28 cellular contexts compared by ENCODE assay signal in the genomic region with DNA sequence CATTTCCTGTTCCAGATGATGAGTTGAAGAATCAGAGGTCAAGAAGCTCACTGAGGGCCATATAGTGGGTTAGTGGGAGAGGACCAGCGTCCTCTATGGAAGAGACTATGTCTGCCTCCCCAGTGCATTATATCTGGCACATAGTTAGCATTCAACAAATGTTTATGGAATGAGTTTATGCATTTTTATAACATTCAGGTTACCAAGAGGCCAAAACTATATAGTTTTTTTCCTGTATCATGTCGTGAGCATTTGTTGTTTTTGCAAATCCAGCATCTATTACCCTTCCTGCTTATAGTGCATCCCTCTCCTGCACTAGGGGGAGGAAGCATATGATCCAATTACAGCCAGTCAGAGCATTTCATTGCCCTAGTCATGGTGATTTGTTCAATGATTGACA.
A peak's percentile ranks its signal among the peaks of the same experiment; 100 is the strongest.
DNase-seq lines count a peak whose midpoint lies in the region; ATAC-seq and TF ChIP-seq lines count a peak whose summit lies in the region.
"Had no signal": no experiment of that assay in that cellular context is flagged by ENCODE, and none has a peak within 500 bp of the region (broad histone marks: within the 10 kb centered on the region; RNA-seq: fewer than 3 reads in every experiment).

No MANE protein-coding gene starts in this region.

- H3K27ac ChIP-seq in upper lobe of right lung (no peak overlapping the region), ovary (no peak overlapping the region)
- H3K27ac ChIP-seq: adrenal gland; BLaER1 treated with 17β-estradiol and CSF1 and Interleukin-3, amounts not matched to agents 10 nM and 100 nM; breast epithelium; colonic mucosa; HL-60; neural progenitor cell; right lobe of liver had no signal

- TF ChIP-seq EP300 in ovary (IDR thresholded peaks at IDR 0.05): no peak

- no peak for TF ChIP-seq CTCF in fibroblast of pulmonary artery (IDR thresholded peaks at IDR 0.05; ENCODE audit: low read length, missing control alignments)
- no peak for TF ChIP-seq CTCF in upper lobe of right lung (IDR thresholded peaks at IDR 0.05)
- TF ChIP-seq CTCF in ovary (IDR thresholded peaks at IDR 0.05): no peak
- no peak for TF ChIP-seq CTCF in WTC11 (IDR thresholded peaks at IDR 0.05)

- no peak overlapping the region for H3K4me3 ChIP-seq in fibroblast of pulmonary artery (replicated peaks; ENCODE audit: low read depth, low read length)
- no peak overlapping the region for H3K4me3 ChIP-seq in upper lobe of right lung
- no peak overlapping the region for H3K4me3 ChIP-seq in ovary
- H3K4me3 ChIP-seq: adrenal gland; BLaER1 treated with 17β-estradiol and CSF1 and Interleukin-3, amounts not matched to agents 10 nM and 100 nM; breast epithelium; colonic mucosa; neural progenitor cell; right lobe of liver had no signal

- H3K4me1 ChIP-seq in upper lobe of right lung (no peaks in the 10 kb centered on the region), ovary (ENCODE audit: insufficient read depth) (no peaks in the 10 kb centered on the region)
- H3K4me1 ChIP-seq: adrenal gland; BLaER1 treated with 17β-estradiol and CSF1 and Interleukin-3, amounts not matched to agents 10 nM and 100 nM; breast epithelium; colonic mucosa; neural progenitor cell; right lobe of liver had no signal

- H3K4me1 Mint-ChIP-seq in WTC11: peaks cover 15% of the 10 kb centered on the region

- POLR2A ChIA-PET in WTC11 (lab: Charles Lee): no interaction called here

- no peaks in the 10 kb centered on the region for H3K9me3 ChIP-seq in upper lobe of right lung
- no peaks in the 10 kb centered on the region for H3K9me3 ChIP-seq in ovary
- H3K9me3 ChIP-seq: adrenal gland; BLaER1 treated with 17β-estradiol and CSF1 and Interleukin-3, amounts not matched to agents 10 nM and 100 nM; breast epithelium; colonic mucosa; right lobe of liver had no signal

- H3K36me3 Mint-ChIP-seq in WTC11: no peaks in the 10 kb centered on the region
- H3K36me3 Mint-ChIP-seq: neural progenitor cell had no signal

- no peak overlapping the region for H3K27ac Mint-ChIP-seq in WTC11
- H3K27ac Mint-ChIP-seq: H9; neural progenitor cell; stimulated activated naive CD8-positive, alpha-beta T cell treated with anti-CD3 and anti-CD28 coated beads, Interleukin-15, Interleukin-2, amounts not matched to agents 100 ng/mL and 50 ng/mL, for 24 hours had no signal

- no peak for TF ChIP-seq POLR2A in ovary (IDR thresholded peaks at IDR 0.05)

- no peaks in the 10 kb centered on the region for H3K27me3 Mint-ChIP-seq in WTC11 (ENCODE audit: low read depth)

- H3K4me3 Mint-ChIP-seq in WTC11: no peak overlapping the region
- H3K4me3 Mint-ChIP-seq: H9; neural progenitor cell; stimulated activated naive CD8-positive, alpha-beta T cell treated with anti-CD3 and anti-CD28 coated beads, Interleukin-15, Interleukin-2, amounts not matched to agents 100 ng/mL and 50 ng/mL, for 24 hours had no signal

- 29 to 50% (median 36%) methylated on average over 2 of the region's 2 CpGs for WGBS in ovary, 3 donors

- intact Hi-C loops in upper lobe of right lung (cut with DNase I): no loop called here
- intact Hi-C loops in ovary (cut with DNase I): no loop called here

- peak; percentile 47 for DNase-seq in GM03348 (ENCODE audit: low spot score)
- DNase-seq in NCI-H226: peak; percentile 21
- peak; percentile 5 for DNase-seq in fibroblast of pulmonary artery (ENCODE audit: low read depth)
- no peak for DNase-seq in upper lobe of right lung
- DNase-seq in ovary: no peak
- no peak for DNase-seq in globus pallidus (ENCODE audit: low spot score)
- DNase-seq in WTC11 (ENCODE audit: low spot score): no peak
- DNase-seq: activated CD4-positive, alpha-beta T cell treated with anti-CD3 and anti-CD28 coated beads for 48 hours; activated naive CD4-positive, alpha-beta T cell; activated T-cell treated with anti-CD3 and anti-CD28 coated beads, Interleukin-2, amount 50 U/mL, for 48 hours; adrenal gland; colonic mucosa; COR-L47; DMS79 treated with DMSO at 0.1 percent for 48 hours; H9; kidney glomerular epithelial cell; MM.1S; NCI-H1436; NCI-H526; right lobe of liver; RPMI8226; stimulated activated CD4-positive, alpha-beta T cell treated with anti-CD3 and anti-CD28 coated beads, Interleukin-15, amount 100 ng/mL, for 24 hours; T-helper 2 cell had no signal

- no peak for ATAC-seq in upper lobe of right lung
- ATAC-seq in WTC11: no peak
- ATAC-seq: right lobe of liver had no signal

- H3K9me3 Mint-ChIP-seq in WTC11: peaks cover 4% of the 10 kb centered on the region
- H3K9me3 Mint-ChIP-seq: neural progenitor cell; stimulated activated naive CD8-positive, alpha-beta T cell treated with anti-CD3 and anti-CD28 coated beads, Interleukin-15, Interleukin-2, amounts not matched to agents 100 ng/mL and 50 ng/mL, for 24 hours had no signal

- H3K36me3 ChIP-seq in upper lobe of right lung (no peaks in the 10 kb centered on the region), ovary (no peaks in the 10 kb centered on the region)
- H3K36me3 ChIP-seq: adrenal gland; BLaER1 treated with 17β-estradiol and CSF1 and Interleukin-3, amounts not matched to agents 10 nM and 100 nM; breast epithelium; colonic mucosa; neural progenitor cell; right lobe of liver had no signal

- H3K27me3 ChIP-seq in upper lobe of right lung (no peaks in the 10 kb centered on the region), ovary (no peaks in the 10 kb centered on the region)
- H3K27me3 ChIP-seq: adrenal gland; BLaER1 treated with 17β-estradiol and CSF1 and Interleukin-3, amounts not matched to agents 10 nM and 100 nM; breast epithelium; colonic mucosa; neural progenitor cell; right lobe of liver had no signal

- CTCF ChIA-PET in WTC11 (lab: Charles Lee): interaction anchor here (0.7 to 3.0 kb wide), 7 partner anchors 101 to 405 kb away, joined by 3 to 12 read pairs (median 4); no protein-coding TSS in a partner anchor

TF ChIP-seq in WTC11, 78 proteins besides CTCF, POLR2A, EP300 and RAD21:
- TF ChIP-seq NFE2L1 (CRISPR knock-in tag; IDR thresholded peaks at IDR 0.05) (no peak), MYBL2 (CRISPR knock-in tag; IDR thresholded peaks at IDR 0.05) (no peak), EMX1 (CRISPR knock-in tag; IDR thresholded peaks at IDR 0.05) (no peak), IRF2 (CRISPR knock-in tag; IDR thresholded peaks at IDR 0.05; ENCODE audit: borderline replicate concordance, low read depth) (no peak), OVOL2 (CRISPR knock-in tag; IDR thresholded peaks at IDR 0.05; ENCODE audit: borderline replicate concordance) (no peak), ZNF263 (CRISPR knock-in tag; IDR thresholded peaks at IDR 0.05; ENCODE audit: low read depth) (no peak), NFYB (CRISPR knock-in tag; conservative IDR thresholded peaks at IDR 0.05; ENCODE audit: low read depth) (no peak), GTF2I (CRISPR knock-in tag; conservative IDR thresholded peaks at IDR 0.05) (no peak), HMGA2 (CRISPR knock-in tag; IDR thresholded peaks at IDR 0.05) (no peak), ZNF396 (CRISPR knock-in tag; IDR thresholded peaks at IDR 0.05; ENCODE audit: borderline replicate concordance) (no peak), ZNF423 (CRISPR knock-in tag; IDR thresholded peaks at IDR 0.05) (no peak), SMAD3 (CRISPR knock-in tag; IDR thresholded peaks at IDR 0.05; ENCODE audit: borderline replicate concordance) (no peak), ZSCAN18 (CRISPR knock-in tag; IDR thresholded peaks at IDR 0.05) (no peak)
- TF ChIP-seq, protein P1, sequence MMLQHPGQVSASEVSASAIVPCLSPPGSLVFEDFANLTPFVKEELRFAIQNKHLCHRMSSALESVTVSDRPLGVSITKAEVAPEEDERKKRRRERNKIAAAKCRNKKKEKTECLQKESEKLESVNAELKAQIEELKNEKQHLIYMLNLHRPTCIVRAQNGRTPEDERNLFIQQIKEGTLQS (CRISPR knock-in tag; conservative IDR thresholded peaks at IDR 0.05): no peak

Comparison
In these comparisons a context has a peak if more than half of its experiments do, and no peak if none do; other contexts are left out.
1. DNase-seq: peak in GM03348 (single experiment), NCI-H226 (single experiment) and fibroblast of pulmonary artery (single experiment); none in upper lobe of right lung (single experiment), ovary (0 of 5), globus pallidus (single experiment) and WTC11 (single experiment).